In the genomic region with DNA sequence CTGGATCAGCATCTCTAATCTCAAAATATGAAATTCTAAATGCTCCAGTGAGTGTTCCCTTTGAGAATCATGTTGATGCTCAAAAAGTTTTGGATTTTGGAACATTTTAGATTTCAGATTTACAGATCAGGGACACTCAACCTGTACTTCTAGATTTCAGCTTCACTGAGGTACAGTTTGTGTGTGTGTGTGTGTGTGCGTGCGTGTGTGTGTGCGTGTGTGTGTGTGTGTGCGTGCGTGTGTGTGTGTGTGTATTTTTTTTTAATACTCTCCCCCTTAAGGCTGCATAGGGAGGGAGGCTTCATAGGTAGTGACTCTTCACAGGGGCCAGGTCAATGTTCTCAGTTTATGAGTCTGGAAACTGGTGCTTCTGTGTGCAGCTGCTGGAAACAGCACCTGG, we compare ENCODE assay signal across 7 cellular contexts.
"Had no signal": no experiment of that assay in that cellular context is flagged by ENCODE, and none has a peak within 500 bp of the region (broad histone marks: within the 10 kb centered on the region; RNA-seq: fewer than 3 reads in every experiment).

No MANE protein-coding gene starts in this region.

- H3K4me3 ChIP-seq: K562 had no signal

- H3K27ac ChIP-seq: HL-60, KMS-11 had no signal

- ATAC-seq: HepG2, K562 had no signal

- DNase-seq: IMR-90, KBM-7, KG1 had no signal
